8 cellular contexts compared by ENCODE assay signal in the genomic region with DNA sequence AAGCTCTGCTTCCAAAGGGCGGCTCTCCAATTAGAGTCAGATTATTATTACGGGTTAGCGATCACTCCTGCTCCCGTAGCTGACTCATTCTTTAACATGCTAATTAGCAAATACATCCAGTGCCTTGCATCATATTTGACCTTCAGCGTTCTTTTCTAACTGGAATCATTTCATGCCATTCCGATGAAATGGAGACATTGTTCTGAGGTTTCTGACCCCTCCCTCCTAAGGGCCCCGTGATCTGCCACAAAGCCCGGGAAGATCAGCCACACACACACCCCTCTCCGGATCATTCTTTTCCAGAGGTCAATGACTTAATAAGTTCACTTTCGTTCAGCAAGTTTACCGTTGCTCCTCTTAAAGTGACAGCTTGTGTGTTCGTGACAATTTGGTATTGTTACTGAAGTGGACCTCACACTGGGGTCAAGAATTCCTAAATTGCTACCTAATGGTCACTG.
A peak's percentile ranks its signal among the peaks of the same experiment; 100 is the strongest.
DNase-seq lines count a peak whose midpoint lies in the region; ATAC-seq and TF ChIP-seq lines count a peak whose summit lies in the region.
"Not testable (repeated sequence)": the region's sequence is repeated elsewhere in the genome, so short reads cannot be mapped to it uniquely, and the experiment has no call there.

No MANE protein-coding gene starts in this region.

- in situ Hi-C loops in Caki2 (cut with HindIII; ENCODE audit: low pct_unique_long_range_greater_than_20kb, low sequenced_read_pairs); IMR-90 (cut with MboI; ENCODE audit: low sequenced_read_pairs): not testable (repeated sequence)

- peak overlapping the region; percentile 79 for H4K91ac ChIP-seq in IMR-90 (ENCODE audit: insufficient read depth, low read depth, low read length)

- intact Hi-C loops in IMR-90 (cut with micrococcal nuclease): not testable (repeated sequence)

- H2AK5ac ChIP-seq in IMR-90 (ENCODE audit: low read depth, low read length): not testable (repeated sequence)

- H3K79me1 ChIP-seq in IMR-90 (ENCODE audit: low read depth in 1 of 2, low read length in 2 of 2): not testable (repeated sequence)

- WGBS in IMR-90 (ENCODE audit: extremely low coverage in 2 of 2, insufficient read length in 1 of 2), 2 experiments: no CpG with 5 or more reads among the region's 12 CpGs
- WGBS in tibial nerve, 2 donors: 16 to 31% methylated on average over 12 of the region's 12 CpGs

- not testable (repeated sequence) for TF ChIP-seq CTCF in IMR-90 (conservative IDR thresholded peaks at IDR 0.05; ENCODE audit: low read depth, low read length); fibroblast of the aortic adventitia (IDR thresholded peaks at IDR 0.05; ENCODE audit: insufficient read depth, low read length); omental fat pad (IDR thresholded peaks at IDR 0.05); tibial nerve (IDR thresholded peaks at IDR 0.05)

- peak in 1 of 2 donors; percentile 60 for TF ChIP-seq EP300 in tibial nerve (IDR thresholded peaks at IDR 0.05)

- POLR2A ChIA-PET in IMR-90 (lab: Charles Lee; ENCODE audit: unreplicated experiment): not testable (repeated sequence)

- TF ChIP-seq POLR2A in IMR-90 (IDR thresholded peaks at IDR 0.05; ENCODE audit: low read depth, low read length); tibial nerve (IDR thresholded peaks at IDR 0.05): not testable (repeated sequence)

- DNase-seq in Caki2 (ENCODE audit: low read depth): peak; percentile 84
- peak; percentile 42 for DNase-seq in IMR-90
- DNase-seq in T1000 (lab: John Stamatoyannopoulos, UW): peak; percentile 45
- peak in 21 of 61 donors; percentile 8 to 61 (median 30) for DNase-seq in caudate nucleus (lab: John Stamatoyannopoulos, UW)
- DNase-seq in fibroblast of the aortic adventitia (ENCODE audit: low read depth): peak; percentile 72
- DNase-seq in iris pigment epithelial cell (ENCODE audit: low read depth): peak; percentile 66
- not testable (repeated sequence) for DNase-seq in omental fat pad (ENCODE audit: low spot score)
- peak in 1 of 2 donors; percentile 36 for DNase-seq in tibial nerve (ENCODE audit: low spot score in 2 of 2)

- not testable (repeated sequence) for H3K4me1 ChIP-seq in IMR-90 (ENCODE audit: control insufficient read depth, insufficient read depth, low read length)
- peaks cover 0 to 28% (median 17%) of the 10 kb centered on the region in 4 donors for H3K4me1 ChIP-seq in tibial nerve

- peak overlapping the region; percentile 68 for H4K5ac ChIP-seq in IMR-90 (ENCODE audit: low read depth, low read length)

- peak overlapping the region; percentile 88 for H2BK120ac ChIP-seq in IMR-90 (ENCODE audit: low read depth, low read length)

- H2BK20ac ChIP-seq in IMR-90 (ENCODE audit: low read depth, low read length): peak overlapping the region; percentile 42; the same call in 1 of the 2 replicates

- BruUV-seq in IMR-90 (replicated peaks; lab: Mats Ljungman, UMichigan): not testable (repeated sequence)

- not testable (repeated sequence) for H3K36me3 ChIP-seq in IMR-90 (ENCODE audit: control insufficient read depth, insufficient read depth, low read length); tibial nerve

- CTCF ChIA-PET in IMR-90 (lab: Yijun Ruan, JAX): not testable (repeated sequence)

- H3K56ac ChIP-seq in IMR-90 (ENCODE audit: extremely low read depth, insufficient read depth, low read length): not testable (repeated sequence)

- dilution Hi-C loops in IMR-90 (cut with HindIII; ENCODE audit: low sequenced_read_pairs, unreplicated experiment): not testable (repeated sequence)

- H3K4me2 ChIP-seq in IMR-90 (ENCODE audit: low read depth, low read length): peak overlapping the region; percentile 62

- H3K18ac ChIP-seq in IMR-90 (ENCODE audit: low read depth, low read length): peak overlapping the region; percentile 93

- 0 out of 2 replicates have a peak overlapping the region, but pooled peaks have one; percentile 31 for H3K23ac ChIP-seq in IMR-90 (ENCODE audit: low read depth, low read length)

- peak overlapping the region; percentile 91 for H3K27ac ChIP-seq in IMR-90 (ENCODE audit: insufficient read depth, low read length)
- peak overlapping the region; percentile 78 for H3K27ac ChIP-seq in caudate nucleus (ENCODE audit: low read depth, low read length)
- peak overlapping the region; percentile 24 to 90 (median 60) for H3K27ac ChIP-seq in tibial nerve

- H3K14ac ChIP-seq in IMR-90 (replicated peaks; ENCODE audit: low read depth, low read length): peak overlapping the region; percentile 27; the same call in 1 of the 2 replicates

- ATAC-seq in IMR-90 (ENCODE audit: low read depth) (peak; percentile 94), omental fat pad (ENCODE audit: low FRiP score) (peak; percentile 89)

- peak overlapping the region; percentile 60 to 71; a peak in 2 of 4 replicates for H4K8ac ChIP-seq in IMR-90 (ENCODE audit: low read depth in 2 of 2, low read length in 2 of 2)

- H4K20me1 ChIP-seq in IMR-90 (ENCODE audit: insufficient read depth, low read length): not testable (repeated sequence)

- not testable (repeated sequence) for H3K9me3 ChIP-seq in IMR-90 (ENCODE audit: control insufficient read depth, insufficient read depth, low read length); tibial nerve

- peak overlapping the region; percentile 46; the same call in 1 of the 2 replicates for H3K9ac ChIP-seq in IMR-90 (ENCODE audit: low read depth, low read length)

- TF ChIP-seq RAD21 in IMR-90 (IDR thresholded peaks at IDR 0.05; ENCODE audit: low read length): not testable (repeated sequence)

- not testable (repeated sequence) for H3K9me1 ChIP-seq in IMR-90 (ENCODE audit: insufficient read depth, low read length)

- peak overlapping the region; percentile 46 for H2BK5ac ChIP-seq in IMR-90 (ENCODE audit: low read depth, low read length, poor library complexity, severe bottlenecking)

- peak overlapping the region; percentile 69 for H3K4ac ChIP-seq in IMR-90 (ENCODE audit: low read depth, low read length)

- not testable (repeated sequence) for H2AK9ac ChIP-seq in IMR-90 (replicated peaks; ENCODE audit: low read depth, low read length, poor library complexity)

- peak overlapping the region; percentile 86; the same call in 1 of the 3 replicates for H2BK15ac ChIP-seq in IMR-90 (ENCODE audit: low read depth, low read length)

- not testable (repeated sequence) for H2AFZ ChIP-seq in IMR-90 (replicated peaks; ENCODE audit: low read length, poor library complexity)

- H3K27me3 ChIP-seq in IMR-90 (ENCODE audit: control insufficient read depth, insufficient read depth, low read length); tibial nerve: not testable (repeated sequence)

- H3K4me3 ChIP-seq in IMR-90 (ENCODE audit: insufficient read depth, low read depth, low read length); fibroblast of the aortic adventitia (ENCODE audit: low read depth, low read length); tibial nerve: not testable (repeated sequence)

TF ChIP-seq in IMR-90, 13 proteins besides CTCF, POLR2A, EP300 and RAD21:
- TF ChIP-seq CEBPB (IDR thresholded peaks at IDR 0.05; ENCODE audit: low read depth, low read length): peak; percentile 38; the same call in 1 of the 2 replicates
